ENCODE assay signal across 25 cellular contexts in the genomic region with DNA sequence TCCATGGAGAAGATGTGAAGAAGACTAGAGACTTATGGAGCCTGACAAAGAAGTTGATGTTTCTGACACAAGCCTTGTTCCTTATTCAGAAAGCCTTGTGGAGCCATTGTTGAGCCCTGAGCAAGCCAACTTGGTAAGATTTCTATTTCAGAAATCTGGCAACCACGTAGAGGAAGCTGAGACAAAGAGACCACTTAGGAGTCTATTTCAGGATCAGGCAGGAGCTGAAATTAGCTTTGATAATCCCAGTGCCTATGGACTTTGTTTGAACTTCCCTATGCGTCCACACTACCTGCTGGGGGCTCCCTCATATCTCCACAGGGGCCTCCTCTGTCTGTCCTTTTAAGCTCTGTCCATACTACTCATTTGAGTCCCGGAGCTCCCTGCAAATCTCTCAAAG.
"Had no signal": no experiment of that assay in that cellular context is flagged by ENCODE, and none has a peak within 500 bp of the region (broad histone marks: within the 10 kb centered on the region; RNA-seq: fewer than 3 reads in every experiment).

No MANE protein-coding gene starts in this region.

- H3K4me3 ChIP-seq: colonic mucosa, dorsolateral prefrontal cortex, esophagus squamous epithelium, gastroesophageal sphincter, lung, smooth muscle cell, transverse colon had no signal

- H3K27me3 Mint-ChIP-seq: activated naive CD8-positive, alpha-beta T cell treated with anti-CD3 and anti-CD28 coated beads for 36 hours; stimulated activated naive B cell treated with anti-CD40 and anti-IgM and Interleukin-4, amounts not matched to agents 10 μg/mL and 1 μg/mL and 100 μg/mL, for 72 hours had no signal

- H3K9me3 ChIP-seq: colonic mucosa, esophagus squamous epithelium, gastroesophageal sphincter, transverse colon had no signal

- H3K79me2 ChIP-seq: parathyroid adenoma had no signal

- H3K4me3 Mint-ChIP-seq: activated naive CD8-positive, alpha-beta T cell treated with anti-CD3 and anti-CD28 coated beads for 36 hours; activated T-cell treated with anti-CD3 and anti-CD28 coated beads, Interleukin-2, amount 50 U/mL, for 4 hours; natural killer cell; stimulated activated naive B cell treated with anti-CD40 and anti-IgM and Interleukin-4, amounts not matched to agents 10 μg/mL and 1 μg/mL and 100 μg/mL, for 72 hours; T-helper 1 cell treated with Interleukin-12 subunit alpha and Interleukin-12 subunit beta and Interleukin-4 antibody, amounts not matched to agents 30 μg/mL and 1 μg/mL, for 36 hours had no signal

- H3K27ac ChIP-seq: colonic mucosa, dorsolateral prefrontal cortex, esophagus squamous epithelium, gastroesophageal sphincter, parathyroid adenoma, transverse colon had no signal

- H3K4me1 ChIP-seq: colonic mucosa, esophagus squamous epithelium, gastroesophageal sphincter, parathyroid adenoma, transverse colon had no signal

- DNase-seq: activated CD4-positive, alpha-beta T cell treated with anti-CD3 and anti-CD28 coated beads for 4 hours; activated CD4-positive, alpha-beta T cell treated with anti-CD3 and anti-CD28 coated beads, Interleukin-2, amount 50 U/mL, for 48 hours; activated CD4-positive, CD25-positive, alpha-beta regulatory T cell; activated CD8-positive, alpha-beta memory T cell treated with anti-CD3 and anti-CD28 coated beads, Interleukin-2, amount 50 U/mL, for 48 hours; activated naive CD4-positive, alpha-beta T cell; activated naive CD8-positive, alpha-beta T cell treated with anti-CD3 and anti-CD28 coated beads for 36 hours; activated T-cell treated with anti-CD3 and anti-CD28 coated beads, Interleukin-2, amount 50 U/mL, for 4 hours; colonic mucosa; dorsolateral prefrontal cortex; esophagus squamous epithelium; head of caudate nucleus; natural killer cell; stimulated activated CD4-positive, alpha-beta T cell treated with anti-CD3 and anti-CD28 coated beads, Interleukin-15, amount 100 ng/mL, for 24 hours; stimulated activated CD4-positive, alpha-beta T cell treated with anti-CD3 and anti-CD28 coated beads, Interleukin-2, amount 100 ng/mL, for 48 hours; stimulated activated CD8-positive, alpha-beta memory T cell treated with anti-CD3 and anti-CD28 coated beads, Interleukin-4, amount 100 ng/mL, for 48 hours; stimulated activated naive B cell treated with anti-CD40 and anti-IgM and Interleukin-4, amounts not matched to agents 10 μg/mL and 1 μg/mL and 100 μg/mL, for 72 hours; T1000; transverse colon had no signal

- H3K9ac ChIP-seq: parathyroid adenoma had no signal

- H3K27ac Mint-ChIP-seq: activated naive CD8-positive, alpha-beta T cell treated with anti-CD3 and anti-CD28 coated beads for 36 hours; activated T-helper 2 cell treated with anti-CD3 and anti-CD28 coated beads, Interferon-gamma antibody, Interleukin-2, Interleukin-4, amounts not matched to agents 10 μg/mL and 5 μg/mL and 100 μg/mL, durations not matched to agents 14 hours and 24 hours and 36 hours; natural killer cell; stimulated activated naive B cell treated with anti-CD40 and anti-IgM and Interleukin-4, amounts not matched to agents 10 μg/mL and 1 μg/mL and 100 μg/mL, for 72 hours; T-helper 1 cell treated with Interleukin-12 subunit alpha and Interleukin-12 subunit beta and Interleukin-4 antibody, amounts not matched to agents 30 μg/mL and 1 μg/mL, for 36 hours had no signal

- H3K9me3 Mint-ChIP-seq: activated naive CD8-positive, alpha-beta T cell treated with anti-CD3 and anti-CD28 coated beads for 36 hours; activated T-cell treated with anti-CD3 and anti-CD28 coated beads, Interleukin-2, amount 50 U/mL, for 4 hours; activated T-helper 2 cell treated with anti-CD3 and anti-CD28 coated beads, Interferon-gamma antibody, Interleukin-2, Interleukin-4, amounts not matched to agents 10 μg/mL and 5 μg/mL and 100 μg/mL, durations not matched to agents 14 hours and 24 hours and 36 hours; stimulated activated naive B cell treated with anti-CD40 and anti-IgM and Interleukin-4, amounts not matched to agents 10 μg/mL and 1 μg/mL and 100 μg/mL, for 72 hours; T-helper 1 cell treated with Interleukin-12 subunit alpha and Interleukin-12 subunit beta and Interleukin-4 antibody, amounts not matched to agents 30 μg/mL and 1 μg/mL, for 36 hours had no signal

- H3K36me3 Mint-ChIP-seq: activated naive CD8-positive, alpha-beta T cell treated with anti-CD3 and anti-CD28 coated beads for 36 hours; natural killer cell; stimulated activated naive B cell treated with anti-CD40 and anti-IgM and Interleukin-4, amounts not matched to agents 10 μg/mL and 1 μg/mL and 100 μg/mL, for 72 hours had no signal

- H3K4me2 ChIP-seq: smooth muscle cell had no signal

- H2AFZ ChIP-seq: parathyroid adenoma had no signal

- H3K4me1 Mint-ChIP-seq: activated naive CD8-positive, alpha-beta T cell treated with anti-CD3 and anti-CD28 coated beads for 36 hours; natural killer cell; stimulated activated naive B cell treated with anti-CD40 and anti-IgM and Interleukin-4, amounts not matched to agents 10 μg/mL and 1 μg/mL and 100 μg/mL, for 72 hours had no signal

- H3K36me3 ChIP-seq: colonic mucosa, esophagus squamous epithelium, gastroesophageal sphincter, transverse colon had no signal

- H3K27me3 ChIP-seq: colonic mucosa, esophagus squamous epithelium, gastroesophageal sphincter, transverse colon had no signal

- ATAC-seq: activated T-cell treated with anti-CD3 and anti-CD28 coated beads, Interleukin-2, amount 50 U/mL, for 4 hours; gastroesophageal sphincter; natural killer cell; sciatic nerve; stimulated activated naive B cell treated with anti-CD40 and anti-IgM and Interleukin-4, amounts not matched to agents 10 μg/mL and 1 μg/mL and 100 μg/mL, for 72 hours had no signal
